In the genomic region with DNA sequence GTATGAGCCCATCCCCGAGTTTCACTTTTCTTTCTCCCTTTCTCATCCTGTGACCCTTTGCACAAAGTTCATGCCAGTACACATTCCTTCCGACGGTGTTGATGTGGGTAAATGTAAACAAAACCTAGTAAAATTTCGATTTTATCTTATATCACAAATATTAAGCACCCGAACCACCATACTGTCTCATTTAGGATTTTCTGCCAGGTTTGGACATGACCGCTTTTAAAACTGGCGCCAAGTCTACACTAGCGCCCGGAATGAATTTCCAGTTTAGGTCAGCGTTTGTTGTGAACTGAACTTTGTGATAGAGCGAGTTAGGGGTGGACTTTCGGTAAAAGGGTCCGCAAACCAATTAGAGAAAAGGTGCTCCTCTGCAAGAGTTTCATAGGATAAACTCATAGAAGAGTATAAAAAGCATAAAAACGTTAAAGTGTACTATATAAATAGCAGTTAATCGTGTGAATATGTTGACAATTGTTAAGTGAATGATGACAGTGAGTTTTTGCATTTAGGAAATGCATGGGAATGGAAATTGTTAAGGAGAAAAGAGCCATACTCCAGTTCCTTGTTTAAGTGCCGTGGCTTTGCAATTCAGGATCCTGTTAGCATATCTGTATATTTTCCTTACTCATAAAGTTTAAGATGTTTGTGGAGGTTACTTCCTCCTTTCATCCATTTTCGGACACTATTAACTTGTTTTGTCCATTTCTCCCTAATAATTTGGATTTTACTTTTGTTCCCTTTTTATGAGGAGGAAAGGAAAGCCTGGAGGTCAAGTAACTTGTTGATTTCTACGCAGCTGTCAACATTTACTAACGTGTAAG, we compare ENCODE assay signal across 8 cellular contexts. TPM values are rescaled to one million over a fixed set of nuclear protein-coding genes. Genes with fewer than 3 reads are reported as not detected.
DNase-seq lines count a peak whose midpoint lies in the region; ATAC-seq, FAIRE-seq and TF ChIP-seq lines count a peak whose summit lies in the region.

No MANE protein-coding gene starts in this region.

- H3K9me3 Mint-ChIP-seq in activated CD4-positive, alpha-beta memory T cell treated with anti-CD3 and anti-CD28 coated beads, Interleukin-2, amount 10 ng/mL, durations not matched to agents 7 days and 5 days, result no peaks in the 10 kb centered on the region

- no peaks in the 10 kb centered on the region for H3K79me2 ChIP-seq in osteoblast (ENCODE audit: insufficient read depth, low read length)

- peaks cover 13% of the 10 kb centered on the region for H3K4me1 Mint-ChIP-seq in activated CD4-positive, alpha-beta memory T cell treated with anti-CD3 and anti-CD28 coated beads, Interleukin-2, amount 10 ng/mL, durations not matched to agents 7 days and 5 days

- H3K4me1 ChIP-seq in osteoblast (ENCODE audit: insufficient read depth, low read length), result peaks cover 2% of the 10 kb centered on the region

- no peak for TF ChIP-seq CTCF in osteoblast (IDR thresholded peaks at IDR 0.05; ENCODE audit: extremely low read depth, low read depth, low read length)

- no peaks in the 10 kb centered on the region for H3K9me3 ChIP-seq in osteoblast (ENCODE audit: low read depth, low read length)

- no peak for FAIRE-seq in frontal cortex (lab: Jason Lieb, UNC)

- H3K27ac Mint-ChIP-seq in activated CD4-positive, alpha-beta memory T cell treated with anti-CD3 and anti-CD28 coated beads, Interleukin-2, amount 10 ng/mL, durations not matched to agents 7 days and 5 days, result peak overlapping the region; percentile 73

- H3K36me3 ChIP-seq in osteoblast (ENCODE audit: insufficient read depth, low read length), result no peaks in the 10 kb centered on the region

- H3K27me3 Mint-ChIP-seq in activated CD4-positive, alpha-beta memory T cell treated with anti-CD3 and anti-CD28 coated beads, Interleukin-2, amount 10 ng/mL, durations not matched to agents 7 days and 5 days, result peaks cover 18% of the 10 kb centered on the region

- H3K4me3 Mint-ChIP-seq in activated CD4-positive, alpha-beta memory T cell treated with anti-CD3 and anti-CD28 coated beads, Interleukin-2, amount 10 ng/mL, durations not matched to agents 7 days and 5 days, result peak overlapping the region; percentile 84

- H3K4me2 ChIP-seq in osteoblast (ENCODE audit: insufficient read depth, low read length), result peak overlapping the region; percentile 91

- DNase-seq in Daoy (ENCODE audit: low read depth) (peak; percentile 42), frontal cortex (ENCODE audit: low spot score in 2 of 2) (peak; percentile 33 to 46), osteoblast (ENCODE audit: insufficient read length, low spot score, missing footprints) (peak; percentile 94)
- DNase-seq in activated CD4-positive, alpha-beta memory T cell treated with anti-CD3 and anti-CD28 coated beads, Interleukin-2, amount 10 ng/mL, durations not matched to agents 7 days and 5 days, result no peak

- peak overlapping the region; percentile 96 for H2AFZ ChIP-seq in osteoblast (ENCODE audit: low read length)

- POLR2A ChIA-PET in activated CD4-positive, alpha-beta memory T cell treated with anti-CD3 and anti-CD28 coated beads, Interleukin-2, amount 10 ng/mL, durations not matched to agents 7 days and 5 days (lab: Charles Lee), result no interaction called here

- ATAC-seq in HG02840 (IDR thresholded peaks at IDR 0.05; ENCODE audit: low FRiP score, unreplicated experiment) (peak; percentile 5), HG03108 (IDR thresholded peaks at IDR 0.05; ENCODE audit: unreplicated experiment) (no peak), HG03342 (IDR thresholded peaks at IDR 0.05; ENCODE audit: unreplicated experiment) (no peak), GM19324 (IDR thresholded peaks at IDR 0.05; ENCODE audit: low FRiP score, unreplicated experiment) (no peak)

- peak overlapping the region; percentile 87 for H3K4me3 ChIP-seq in osteoblast (ENCODE audit: insufficient read depth, low read length)

- H3K27me3 ChIP-seq in osteoblast (ENCODE audit: insufficient read depth, low read length), result no peaks in the 10 kb centered on the region

- CTCF ChIA-PET in activated CD4-positive, alpha-beta memory T cell treated with anti-CD3 and anti-CD28 coated beads, Interleukin-2, amount 10 ng/mL, durations not matched to agents 7 days and 5 days (lab: Charles Lee), result interaction anchor here (1.0 kb wide), 1 partner anchor 19 kb away, joined by 3 read pairs; no protein-coding TSS in a partner anchor

- H4K20me1 ChIP-seq in osteoblast (ENCODE audit: insufficient read depth, low read length), result no peaks in the 10 kb centered on the region

- H3K27ac ChIP-seq in osteoblast (ENCODE audit: low read depth, low read length), result peak overlapping the region; percentile 29

- peaks cover 3% of the 10 kb centered on the region for H3K36me3 Mint-ChIP-seq in activated CD4-positive, alpha-beta memory T cell treated with anti-CD3 and anti-CD28 coated beads, Interleukin-2, amount 10 ng/mL, durations not matched to agents 7 days and 5 days (ENCODE audit: low read depth)

RNA-seq across cellular contexts. Expression of a gene that starts 1.0 kb away (rescaled TPM):
- total RNA-seq in Daoy (2014; rRNA removed; shearing (Covaris generic)), result 7.2 and 7.5 TPM in 2 replicates
- 1 to 10 TPM; 7.2 to 8.4 TPM for total RNA-seq in activated CD4-positive, alpha-beta memory T cell treated with anti-CD3 and anti-CD28 coated beads, Interleukin-2, amount 10 ng/mL, durations not matched to agents 7 days and 5 days
- total RNA-seq in frontal cortex (205 TPM), osteoblast (4.0 and 6.8 TPM in 2 replicates)

Comparison
In these comparisons a context has a peak if more than half of its experiments do, and no peak if none do; other contexts are left out.
1. RNA of a gene that starts 1.0 kb away (total RNA-seq): 205 TPM in frontal cortex (single experiment); 7.2 to 8.4 TPM in activated CD4-positive, alpha-beta memory T cell treated with anti-CD3 and anti-CD28 coated beads, Interleukin-2, amount 10 ng/mL, durations not matched to agents 7 days and 5 days, 7.2 to 7.5 TPM in Daoy and 4.0 to 6.8 TPM in osteoblast; every median in the first group is over 10 times any median in the second.